1 cellular context compared by ENCODE assay signal in genomic region chr7:112481833-112482669, GRCh38.
TF ChIP-seq lines count a peak whose summit lies in the region.

No MANE protein-coding gene starts in this region.

TF ChIP-seq in HEK293, 187 proteins besides CTCF, POLR2A, EP300 and RAD21 (continued from another document and continues in another):
- TF ChIP-seq ZNF26 (tag by site-specific recombination; IDR thresholded peaks at IDR 0.05) (no peak), ZNF670 (tag by site-specific recombination; IDR thresholded peaks at IDR 0.05; ENCODE audit: low read depth) (no peak), ZFHX2 (tag by site-specific recombination; conservative IDR thresholded peaks at IDR 0.05) (no peak), ZNF354C (tag by site-specific recombination; IDR thresholded peaks at IDR 0.05; ENCODE audit: borderline replicate concordance, low read depth) (no peak), ZBTB20 (tag by site-specific recombination; IDR thresholded peaks at IDR 0.05) (0 out of 2 replicates have a peak, but pooled peaks have one; percentile 21), ZNF416 (tag by site-specific recombination; IDR thresholded peaks at IDR 0.05) (no peak), ZNF394 (tag by site-specific recombination; IDR thresholded peaks at IDR 0.05; ENCODE audit: borderline replicate concordance) (peak; percentile 50; the same call in 1 of the 2 replicates), BCL6B (tag by site-specific recombination; IDR thresholded peaks at IDR 0.05) (no peak), ZNF558 (tag by site-specific recombination; IDR thresholded peaks at IDR 0.05) (0 out of 2 replicates have a peak, but pooled peaks have one; percentile 15), ZNF585B (tag by site-specific recombination; IDR thresholded peaks at IDR 0.05) (no peak), YY1 (tag by site-specific recombination; IDR thresholded peaks at IDR 0.05) (no peak), ZNF10 (tag by site-specific recombination; IDR thresholded peaks at IDR 0.05) (no peak), ZNF311 (tag by site-specific recombination; IDR thresholded peaks at IDR 0.05; ENCODE audit: borderline replicate concordance) (no peak), ZNF501 (tag by site-specific recombination; IDR thresholded peaks at IDR 0.05) (no peak), ZNF596 (tag by site-specific recombination; IDR thresholded peaks at IDR 0.05) (no peak), MEIS1 (CRISPR knock-in tag; IDR thresholded peaks at IDR 0.05; ENCODE audit: borderline replicate concordance) (no peak), ZSCAN5A (tag by site-specific recombination; IDR thresholded peaks at IDR 0.05) (no peak), ZBTB17 (tag by site-specific recombination; IDR thresholded peaks at IDR 0.05) (0 out of 2 replicates have a peak, but pooled peaks have one; percentile 35), ZNF521 (tag by site-specific recombination; IDR thresholded peaks at IDR 0.05) (no peak), MYNN (tag by site-specific recombination; IDR thresholded peaks at IDR 0.05; ENCODE audit: borderline replicate concordance) (no peak), ZBTB21 (tag by site-specific recombination; IDR thresholded peaks at IDR 0.05) (0 out of 2 replicates have a peak, but pooled peaks have one; percentile 42), ZNF140 (tag by site-specific recombination; IDR thresholded peaks at IDR 0.05) (no peak), ZNF155 (tag by site-specific recombination; IDR thresholded peaks at IDR 0.05) (no peak), ZNF2 (tag by site-specific recombination; IDR thresholded peaks at IDR 0.05) (no peak), ZIC2 (tag by site-specific recombination; IDR thresholded peaks at IDR 0.05) (no peak), REPIN1 (tag by site-specific recombination; IDR thresholded peaks at IDR 0.05; ENCODE audit: low read depth) (no peak), ZNF791 (tag by site-specific recombination; IDR thresholded peaks at IDR 0.05) (no peak), ZNF362 (tag by site-specific recombination; IDR thresholded peaks at IDR 0.05) (peak; percentile 84), REST (tag by site-specific recombination; IDR thresholded peaks at IDR 0.05) (no peak), ZNF658 (tag by site-specific recombination; IDR thresholded peaks at IDR 0.05) (no peak), ZNF175 (tag by site-specific recombination; IDR thresholded peaks at IDR 0.05) (no peak), ELK4 (IDR thresholded peaks at IDR 0.05; ENCODE audit: borderline replicate concordance, low read depth, low read length) (no peak), ZSCAN30 (tag by site-specific recombination; IDR thresholded peaks at IDR 0.05) (peak; percentile 12; the same call in 1 of the 2 replicates), ZNF366 (tag by site-specific recombination; conservative IDR thresholded peaks at IDR 0.05) (peak; percentile 68), PATZ1 (tag by site-specific recombination; IDR thresholded peaks at IDR 0.05) (peak; percentile 44; the same call in 1 of the 2 replicates), ZNF777 (tag by site-specific recombination; IDR thresholded peaks at IDR 0.05; ENCODE audit: borderline replicate concordance) (no peak), SCRT2 (tag by site-specific recombination; IDR thresholded peaks at IDR 0.05) (no peak), ZNF704 (tag by site-specific recombination; IDR thresholded peaks at IDR 0.05) (no peak), ZNF221 (tag by site-specific recombination; IDR thresholded peaks at IDR 0.05; ENCODE audit: borderline replicate concordance) (no peak), BCL11B (tag by site-specific recombination; IDR thresholded peaks at IDR 0.05; ENCODE audit: low read depth) (no peak), ZNF239 (tag by site-specific recombination; IDR thresholded peaks at IDR 0.05) (no peak), ZNF280C (tag by site-specific recombination; IDR thresholded peaks at IDR 0.05) (no peak), KLF7 (tag by site-specific recombination; IDR thresholded peaks at IDR 0.05; ENCODE audit: borderline replicate concordance) (no peak), ZBTB44 (tag by site-specific recombination; IDR thresholded peaks at IDR 0.05) (no peak)
